Comparison of ENCODE assay signal across 12 cellular contexts in the genomic region with DNA sequence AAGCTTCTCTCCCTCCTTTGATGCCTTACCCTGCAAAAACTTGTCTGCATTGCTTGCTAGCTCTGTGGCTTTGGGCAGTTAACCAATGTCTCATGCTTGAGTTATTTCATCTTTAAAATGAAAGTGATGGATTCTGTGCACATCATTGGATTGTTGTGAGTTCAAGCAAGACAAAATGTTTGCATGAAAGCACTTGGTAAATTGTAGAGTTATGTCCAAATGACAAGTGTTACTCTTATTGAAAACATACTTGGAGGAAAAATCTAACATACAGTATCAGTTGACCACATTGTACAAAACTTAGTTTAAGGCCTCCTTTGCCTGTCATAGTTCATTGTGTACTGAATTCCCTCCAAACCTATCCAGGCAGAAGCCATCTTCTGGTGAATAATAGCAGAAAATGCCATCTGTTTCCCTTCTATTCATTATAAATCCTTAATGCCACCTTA. TPM values are rescaled to one million over a fixed set of nuclear protein-coding genes. Genes with fewer than 3 reads are reported as not detected.
DNase-seq lines count a peak whose midpoint lies in the region; ATAC-seq, FAIRE-seq and TF ChIP-seq lines count a peak whose summit lies in the region.
"Had no signal": no experiment of that assay in that cellular context is flagged by ENCODE, and none has a peak within 500 bp of the region (broad histone marks: within the 10 kb centered on the region; RNA-seq: fewer than 3 reads in every experiment).

No MANE protein-coding gene starts in this region.

- H2AFZ ChIP-seq in astrocyte (ENCODE audit: low read depth, low read length) = no peak overlapping the region

- peak overlapping the region; percentile 17; the same call in 1 of the 2 replicates for H3K4me3 ChIP-seq in Jurkat, Clone E6-1 (ENCODE audit: low read length)
- H3K4me3 ChIP-seq in astrocyte (ENCODE audit: insufficient read depth, low read depth, low read length) = no peak overlapping the region
- H3K4me3 ChIP-seq: psoas muscle, SK-N-MC had no signal

- no peak overlapping the region for H3K4me3 Mint-ChIP-seq in astrocyte (ENCODE audit: unreplicated experiment)
- H3K4me3 Mint-ChIP-seq in naive thymus-derived CD8-positive, alpha-beta T cell = peak overlapping the region; percentile 44 to 84 (median 71)

- peaks cover 26% of the 10 kb centered on the region for H3K79me2 ChIP-seq in astrocyte (ENCODE audit: insufficient read depth, low read length)

- no peak overlapping the region for H3K27ac Mint-ChIP-seq in astrocyte (ENCODE audit: unreplicated experiment)
- H3K27ac Mint-ChIP-seq in naive thymus-derived CD8-positive, alpha-beta T cell = peak overlapping the region; percentile 21 to 97 (median 92)

- no peak overlapping the region for H3K9ac ChIP-seq in astrocyte (ENCODE audit: low read length)

- ATAC-seq in naive thymus-derived CD8-positive, alpha-beta T cell = peak; percentile 64 to 76
- ATAC-seq in GM19035 (IDR thresholded peaks at IDR 0.05; ENCODE audit: unreplicated experiment) (no peak), GM21423 (IDR thresholded peaks at IDR 0.05; ENCODE audit: unreplicated experiment) (no peak), HG03520 (IDR thresholded peaks at IDR 0.05; ENCODE audit: unreplicated experiment) (no peak)
- ATAC-seq: psoas muscle had no signal

- peaks cover 36% of the 10 kb centered on the region for H4K20me1 ChIP-seq in astrocyte (ENCODE audit: insufficient read depth, low read length)

- no peaks in the 10 kb centered on the region for H3K9me3 ChIP-seq in astrocyte (ENCODE audit: insufficient read depth, low read depth, low read length)
- H3K9me3 ChIP-seq: psoas muscle had no signal

- H3K27me3 Mint-ChIP-seq in astrocyte (ENCODE audit: low read depth, unreplicated experiment) = no peaks in the 10 kb centered on the region
- no peaks in the 10 kb centered on the region for H3K27me3 Mint-ChIP-seq in naive thymus-derived CD8-positive, alpha-beta T cell

- no peaks in the 10 kb centered on the region for H3K9me3 Mint-ChIP-seq in astrocyte (ENCODE audit: unreplicated experiment)
- no peaks in the 10 kb centered on the region for H3K9me3 Mint-ChIP-seq in naive thymus-derived CD8-positive, alpha-beta T cell

- H3K27ac ChIP-seq in astrocyte (ENCODE audit: low read depth, low read length) = no peak overlapping the region
- H3K27ac ChIP-seq: SK-N-MC had no signal

- peak overlapping the region; percentile 26 for H3K4me2 ChIP-seq in astrocyte (ENCODE audit: low read length)

- DNase-seq in Daoy (ENCODE audit: low read depth) = peak; percentile 23
- peak; percentile 82 for DNase-seq in Jurkat, Clone E6-1 (ENCODE audit: low read depth, low spot score)
- DNase-seq in astrocyte (ENCODE audit: low read depth) = peak; percentile 84
- DNase-seq in naive thymus-derived CD8-positive, alpha-beta T cell = peak in 7 of 10 donors; percentile 13 to 65 (median 50)
- DNase-seq in NCI-H2107 (lab: John Stamatoyannopoulos, UW) = no peak
- DNase-seq: amygdala, MM.1S, psoas muscle had no signal

- POLR2A ChIA-PET in naive thymus-derived CD8-positive, alpha-beta T cell (lab: Charles Lee) = interaction anchor here (0.5 to 3.9 kb wide), 15 partner anchors 13 to 1133 kb away, joined by 3 to 53 read pairs (median 7); partner anchors contain the start of gene TGFBR1

- peaks cover 3% of the 10 kb centered on the region for H3K36me3 ChIP-seq in astrocyte (ENCODE audit: insufficient read depth, low read length)

- peak; percentile 5 for FAIRE-seq in astrocyte (lab: Jason Lieb, UNC)

- H3K4me1 ChIP-seq in astrocyte (ENCODE audit: insufficient read depth, low read length) = peaks cover 8% of the 10 kb centered on the region

- peaks cover 15% of the 10 kb centered on the region for H3K36me3 Mint-ChIP-seq in astrocyte (ENCODE audit: low read depth, unreplicated experiment)
- H3K36me3 Mint-ChIP-seq in naive thymus-derived CD8-positive, alpha-beta T cell = peaks cover 0 to 44% (median 10%) of the 10 kb centered on the region in 3 donors

- H3K4me1 Mint-ChIP-seq in astrocyte (ENCODE audit: low read depth, unreplicated experiment) = peaks cover 28% of the 10 kb centered on the region
- peaks cover 31 to 92% (median 86%) of the 10 kb centered on the region in 4 donors for H3K4me1 Mint-ChIP-seq in naive thymus-derived CD8-positive, alpha-beta T cell

- no peaks in the 10 kb centered on the region for H3K27me3 ChIP-seq in astrocyte (ENCODE audit: insufficient read depth, low read length)

- TF ChIP-seq CTCF in astrocyte (IDR thresholded peaks at IDR 0.05; ENCODE audit: insufficient read depth, low read depth, low read length) = no peak

RNA-seq across cellular contexts. Expression of gene TGFBR1, which starts 30.0 kb away (rescaled TPM):
- total RNA-seq in Daoy (2014; rRNA removed; shearing (Covaris generic)) = 44.7 and 53.5 TPM in 2 replicates
- polyA plus RNA-seq in Jurkat, Clone E6-1 (2012; ENCODE audit: insufficient read depth, insufficient read length) = 8.5 TPM
- total RNA-seq in astrocyte = 203 and 213 TPM in 2 replicates
- 10 to 100 TPM; 43.6 to 45.3 TPM for total RNA-seq in naive thymus-derived CD8-positive, alpha-beta T cell
- 10 to 100 TPM; 19.2 to 23.6 (median 22.3) TPM for polyA plus RNA-seq in naive thymus-derived CD8-positive, alpha-beta T cell

Comparison
In these comparisons a context has a peak if more than half of its experiments do, and no peak if none do; other contexts are left out.
1. ATAC-seq: peak in naive thymus-derived CD8-positive, alpha-beta T cell (2 of 2); none in GM19035 (single experiment), GM21423 (single experiment) and HG03520 (single experiment).